18 cellular contexts compared by ENCODE assay signal in genomic region chr22:20912494-20912893, GRCh38. TPM values are rescaled to one million over a fixed set of nuclear protein-coding genes. Genes with fewer than 3 reads are reported as not detected.
DNase-seq lines count a peak whose midpoint lies in the region; ATAC-seq, FAIRE-seq and TF ChIP-seq lines count a peak whose summit lies in the region.
"Had no signal": no experiment of that assay in that cellular context is flagged by ENCODE, and none has a peak within 500 bp of the region (broad histone marks: within the 10 kb centered on the region; RNA-seq: fewer than 3 reads in every experiment).

No MANE protein-coding gene starts in this region.

- no peak for TF ChIP-seq POLR2A in K562 (conservative IDR thresholded peaks at IDR 0.05)

- WGBS in K562 (ENCODE audit: insufficient coverage, low coverage, missing lambda C conversion rate), result 66% methylated on average over 6 of the region's 6 CpGs

- no peak overlapping the region for H3K4me3 Mint-ChIP-seq in natural killer cell treated with Interleukin-12 subunit alpha and Interleukin-12 subunit beta and Interleukin-15 and Interleukin-18, amount 100 ng/mL, for 72 hours
- no peak overlapping the region for H3K4me3 Mint-ChIP-seq in natural killer cell
- H3K4me3 Mint-ChIP-seq: CD4-positive, alpha-beta T cell had no signal

- POLR2A ChIA-PET in K562 (lab: Yijun Ruan, JAX), result interaction anchor here (1.2 to 54.6 kb wide), 7 partner anchors 10 to 90 kb away, joined by 3 to 1556 read pairs (median 7); partner anchors contain the start of genes AIFM3, LZTR1 and THAP7

- no peak for TF ChIP-seq RAD21 in K562 (CRISPR knock-in tag; conservative IDR thresholded peaks at IDR 0.05 in 1 of 2, IDR thresholded peaks at IDR 0.05 in 1 of 2)

- H3K4me2 ChIP-seq in K562 (ENCODE audit: insufficient read depth, low read length) (no peak overlapping the region), keratinocyte (ENCODE audit: control insufficient read depth, extremely low read depth, insufficient read depth, low read depth, low read length) (peak overlapping the region; percentile 12)

- in situ Hi-C loops in K562 (cut with MboI), result no loop called here

- H3K27me3 Mint-ChIP-seq in natural killer cell treated with Interleukin-12 subunit alpha and Interleukin-12 subunit beta and Interleukin-15 and Interleukin-18, amount 100 ng/mL, for 72 hours, result no peaks in the 10 kb centered on the region
- H3K27me3 Mint-ChIP-seq in natural killer cell (ENCODE audit: low read depth in 2 of 2), result no peaks in the 10 kb centered on the region
- H3K27me3 Mint-ChIP-seq: CD4-positive, alpha-beta T cell had no signal

- H3K4me1 Mint-ChIP-seq in natural killer cell treated with Interleukin-12 subunit alpha and Interleukin-12 subunit beta and Interleukin-15 and Interleukin-18, amount 100 ng/mL, for 72 hours (ENCODE audit: low read depth in 2 of 2), result peaks cover 9 to 19% of the 10 kb centered on the region in 2 donors
- peaks cover 19 to 20% of the 10 kb centered on the region in 2 donors for H3K4me1 Mint-ChIP-seq in natural killer cell

- TF ChIP-seq CTCF in natural killer cell (IDR thresholded peaks at IDR 0.05) (no peak), K562 (IDR thresholded peaks at IDR 0.05 in 2 of 3, conservative IDR thresholded peaks at IDR 0.05 in 1 of 3; ENCODE audit: insufficient read depth in 2 of 3, low read depth in 1 of 3, low read length in 3 of 3) (no peak), keratinocyte (optimal IDR thresholded peaks at IDR 0.05 in 1 of 3, IDR thresholded peaks at IDR 0.05 in 1 of 3, conservative IDR thresholded peaks at IDR 0.05 in 1 of 3; ENCODE audit: extremely low read depth in 1 of 3, insufficient read depth in 2 of 3, low read length in 3 of 3) (no peak), dorsolateral prefrontal cortex (IDR thresholded peaks at IDR 0.05 in 54 of 56, conservative IDR thresholded peaks at IDR 0.05 in 2 of 56; ENCODE audit: low read depth in 1 of 56, partially characterized antibody in 56 of 56) (no peak)

- intact Hi-C loops in natural killer cell (cut with micrococcal nuclease), result no loop called here
- intact Hi-C loops in K562 (cut with micrococcal nuclease), result loop anchor here (10.0 kb wide), 1 partner anchor 408 kb away; the partner anchor contains the start of gene MED15
- intact Hi-C loops in dorsolateral prefrontal cortex (cut with DNase I), result no loop called here

- no peak for ATAC-seq in natural killer cell treated with Interleukin-12 subunit alpha and Interleukin-12 subunit beta and Interleukin-15 and Interleukin-18, amount 100 ng/mL, for 72 hours
- ATAC-seq in natural killer cell (no peak), K562 (no peak)
- ATAC-seq: HCT116 had no signal

- H3K27me3 ChIP-seq in K562 (ENCODE audit: control insufficient read depth in 2 of 2, insufficient read depth in 2 of 2, low read length in 2 of 2), result no peaks in the 10 kb centered on the region; a peak in 1 of 5 replicates
- no peaks in the 10 kb centered on the region for H3K27me3 ChIP-seq in keratinocyte (ENCODE audit: control insufficient read depth, extremely low read depth, insufficient read depth, low read length)
- H3K27me3 ChIP-seq in dorsolateral prefrontal cortex, result no peaks in the 10 kb centered on the region

- H3K9me1 ChIP-seq in K562 (ENCODE audit: control insufficient read depth, insufficient read depth, low read length), result no peaks in the 10 kb centered on the region
- no peaks in the 10 kb centered on the region for H3K9me1 ChIP-seq in keratinocyte (ENCODE audit: control insufficient read depth, extremely low read depth, insufficient read depth, low read length)

- no peak for TF ChIP-seq EP300 in K562 (IDR thresholded peaks at IDR 0.05; ENCODE audit: low read length)

- H3K79me2 ChIP-seq in K562 (ENCODE audit: control insufficient read depth, insufficient read depth, low read length), result peaks cover 13% of the 10 kb centered on the region
- H3K79me2 ChIP-seq in keratinocyte (ENCODE audit: control insufficient read depth, insufficient read depth, low read length), result peaks cover 3% of the 10 kb centered on the region

- FAIRE-seq in K562 (lab: Jason Lieb, UNC), result no peak
- no peak for FAIRE-seq in keratinocyte (lab: Jason Lieb, UNC)
- FAIRE-seq: D721Med, GM12892 had no signal

- H4K20me1 ChIP-seq in K562 (replicated peaks; ENCODE audit: control insufficient read depth, insufficient read depth, low read length) (no peaks in the 10 kb centered on the region), keratinocyte (ENCODE audit: control insufficient read depth, extremely low read depth, insufficient read depth, low read length) (no peaks in the 10 kb centered on the region)

- H3K9me3 Mint-ChIP-seq in natural killer cell treated with Interleukin-12 subunit alpha and Interleukin-12 subunit beta and Interleukin-15 and Interleukin-18, amount 100 ng/mL, for 72 hours, result no peaks in the 10 kb centered on the region
- H3K9me3 Mint-ChIP-seq in natural killer cell, result no peaks in the 10 kb centered on the region
- H3K9me3 Mint-ChIP-seq: CD4-positive, alpha-beta T cell had no signal

- H3K4me1 ChIP-seq in K562 (replicated peaks in 1 of 2; ENCODE audit: control insufficient read depth in 2 of 2, insufficient read depth in 2 of 2, low read length in 2 of 2), result peaks cover 6 to 25% of the 10 kb centered on the region in 2 experiments; a peak in 4 of 5 replicates
- peaks cover 13% of the 10 kb centered on the region for H3K4me1 ChIP-seq in keratinocyte (ENCODE audit: control insufficient read depth, extremely low read depth, insufficient read depth, low read length)

- H3K9ac ChIP-seq in K562 (ENCODE audit: insufficient read depth in 1 of 2, low read depth in 2 of 2, low read length in 2 of 2) (no peak overlapping the region; a peak in 1 of 4 replicates), keratinocyte (ENCODE audit: control insufficient read depth, extremely low read depth, insufficient read depth, low read length) (no peak overlapping the region)

- H3K36me3 ChIP-seq in K562 (ENCODE audit: control insufficient read depth, insufficient read depth, low read length) (no peaks in the 10 kb centered on the region; the same call in 2 of the 3 replicates), keratinocyte (ENCODE audit: control insufficient read depth in 2 of 2, extremely low read depth in 1 of 2, insufficient read depth in 2 of 2, low read length in 2 of 2) (no peaks in the 10 kb centered on the region)

- peak; percentile 1 for DNase-seq in natural killer cell treated with Interleukin-12 subunit alpha and Interleukin-12 subunit beta and Interleukin-15 and Interleukin-18, amount 100 ng/mL, for 72 hours (ENCODE audit: low spot score)
- DNase-seq in natural killer cell (no peak), K562 (ENCODE audit: extremely low read depth in 1 of 4, low spot score in 3 of 4) (no peak), keratinocyte (ENCODE audit: low read depth, low spot score) (no peak), dorsolateral prefrontal cortex (no peak)
- no peak for DNase-seq in stimulated activated CD4-positive, alpha-beta T cell treated with anti-CD3 and anti-CD28 coated beads, Interleukin-2, amount 100 ng/mL, for 24 hours
- DNase-seq in NK-92 treated with Interleukin-12 subunit alpha and Interleukin-12 subunit beta, amount 100 ng/mL, for 24 hours (lab: John Stamatoyannopoulos, UW), result no peak
- DNase-seq: ACHN; Caco-2; CD4-positive, alpha-beta T cell; GDM1; GOT3; H7; KBM-7 had no signal

- no peak overlapping the region for H3K27ac Mint-ChIP-seq in natural killer cell treated with Interleukin-12 subunit alpha and Interleukin-12 subunit beta and Interleukin-15 and Interleukin-18, amount 100 ng/mL, for 72 hours
- H3K27ac Mint-ChIP-seq in natural killer cell, result no peak overlapping the region
- H3K27ac Mint-ChIP-seq: CD4-positive, alpha-beta T cell had no signal

- dilution Hi-C loops in keratinocyte (cut with MboI; ENCODE audit: extremely low pct_ligation_motif_present, low sequenced_read_pairs), result no loop called here

- no peaks in the 10 kb centered on the region for H3K36me3 Mint-ChIP-seq in natural killer cell treated with Interleukin-12 subunit alpha and Interleukin-12 subunit beta and Interleukin-15 and Interleukin-18, amount 100 ng/mL, for 72 hours
- H3K36me3 Mint-ChIP-seq in natural killer cell, result no peaks in the 10 kb centered on the region

- H3K4me3 ChIP-seq in K562, result no peak overlapping the region
- no peak overlapping the region for H3K4me3 ChIP-seq in keratinocyte (ENCODE audit: control insufficient read depth in 2 of 3, extremely low read depth in 1 of 3, insufficient read depth in 2 of 3, low read depth in 1 of 3, low read length in 3 of 3)
- H3K4me3 ChIP-seq in dorsolateral prefrontal cortex, result no peak overlapping the region

- H3K27ac ChIP-seq in K562 (ENCODE audit: extremely low read depth, low read depth, low read length) (no peak overlapping the region), keratinocyte (ENCODE audit: control insufficient read depth, insufficient read depth, low read length) (no peak overlapping the region), dorsolateral prefrontal cortex (no peak overlapping the region)
- H3K27ac ChIP-seq: C4-2B had no signal

- H2AFZ ChIP-seq in K562 (ENCODE audit: low read depth, low read length), result no peak overlapping the region
- H2AFZ ChIP-seq in keratinocyte (ENCODE audit: control insufficient read depth, low read length), result peak overlapping the region; percentile 66

- no TSS peak for BruUV-seq in K562 (replicated peaks; lab: Mats Ljungman, UMichigan)

- CTCF ChIA-PET in K562 (lab: Yijun Ruan, JAX; ENCODE audit: low intra/inter-chr PET ratio), result no interaction called here

- H3K9me3 ChIP-seq in K562 (replicated peaks; ENCODE audit: control insufficient read depth, insufficient read depth, low read depth, low read length) (no peaks in the 10 kb centered on the region), keratinocyte (ENCODE audit: control insufficient read depth, low read depth, low read length) (no peaks in the 10 kb centered on the region)
- H3K9me3 ChIP-seq: Caco-2 had no signal

RNA-seq across cellular contexts. Expression of gene CRKL, which starts 4.7 kb away (rescaled TPM):
- 100 to 1,000 TPM in 1 of 2 donors, 10 to 100 TPM in 1; 78.4 to 105 TPM for total RNA-seq in natural killer cell treated with Interleukin-12 subunit alpha and Interleukin-12 subunit beta and Interleukin-15 and Interleukin-18, amount 100 ng/mL, for 72 hours
- total RNA-seq in natural killer cell (10 to 100 TPM; 50.7 to 71.2 (median 67.4) TPM), K562 (2014; rRNA removed) (105 and 144 TPM in 2 replicates), K562 (2014; rRNA removed; fragmentation: Illumina TruSeq; extraction: Trizol) (138 and 141 TPM in 2 replicates), K562 (2015; rRNA removed; fragmentation: Illumina TruSeq; extraction: Trizol) (124 and 128 TPM in 2 replicates), K562 (2021) (263 and 267 TPM in 2 replicates), dorsolateral prefrontal cortex (100 to 1,000 TPM in 31 of 120 experiments, 10 to 100 TPM in 89; 75.1 to 125 (median 94.5) TPM)
- total RNA-seq in K562 (2011; cell fraction: chromatin; rRNA removed; ENCODE audit: low replicate concordance), result 251 and 271 TPM in 2 replicates
- 179 and 190 TPM in 2 replicates for total RNA-seq in K562 (2011; cell fraction: nucleolus; rRNA removed)
- 236 and 257 TPM in 2 replicates for total RNA-seq in K562 (2011; cell fraction: nucleoplasm; rRNA removed)
- polyA plus RNA-seq in K562 (2011; rRNA removed) (135 and 196 TPM in 2 replicates), K562 (2014; fragmentation: Illumina TruSeq; extraction: Trizol) (144 and 156 TPM in 2 replicates), K562 (2014; fragmentation: Nextera tagmentation; extraction: Ambion mirVana) (100 to 1,000 TPM; 100 to 105 TPM), K562 (2014; rRNA removed) (114 and 124 TPM in 2 replicates), keratinocyte (25.0 to 33.4 TPM (median 32.1 TPM) in 3 replicates)
- polyA plus RNA-seq in K562 (2011; cell fraction: cytosol; rRNA removed), result 111 and 189 TPM in 2 replicates
- polyA plus RNA-seq in K562 (2011; cell fraction: nucleus; rRNA removed), result 90.3 and 116 TPM in 2 replicates
- polyA plus RNA-seq in K562 (2012), result 90.4 and 122 TPM in 2 replicates
- polyA minus RNA-seq in K562 (2011; rRNA and poly(A)+ RNA removed), result 219 and 267 TPM in 2 replicates
- polyA minus RNA-seq in K562 (2011; cell fraction: cytosol; rRNA and poly(A)+ RNA removed), result 166 and 232 TPM in 2 replicates
- polyA minus RNA-seq in K562 (2011; cell fraction: nucleus; rRNA and poly(A)+ RNA removed), result 39.9 and 84.6 TPM in 2 replicates
- polyA plus RNA-seq in keratinocyte (2011; ENCODE audit: low read depth), result 20.1 TPM
- polyA plus RNA-seq in keratinocyte (2011; cell fraction: cytosol; rRNA removed), result 25.7 and 32.5 TPM in 2 replicates
- 45.7 and 47.1 TPM in 2 replicates for polyA plus RNA-seq in keratinocyte (2011; cell fraction: nucleus; rRNA removed)
- 38.4 and 43.5 TPM in 2 replicates for polyA plus RNA-seq in keratinocyte (2012; ENCODE audit: low replicate concordance)
- polyA minus RNA-seq in keratinocyte, result 38.7 to 48.3 TPM (median 46.5 TPM) in 3 replicates
- polyA minus RNA-seq in keratinocyte (2011; cell fraction: cytosol; rRNA and poly(A)+ RNA removed), result 36.8 TPM
- 26.8 and 44.1 TPM in 2 replicates for polyA minus RNA-seq in keratinocyte (2011; cell fraction: nucleus; rRNA and poly(A)+ RNA removed)

RNA-seq across cellular contexts. Expression of gene SNAP29, which starts 53.7 kb away (rescaled TPM):
- 10 to 100 TPM; 23.2 to 29.2 TPM for total RNA-seq in natural killer cell treated with Interleukin-12 subunit alpha and Interleukin-12 subunit beta and Interleukin-15 and Interleukin-18, amount 100 ng/mL, for 72 hours
- 10 to 100 TPM; 35.1 to 40.3 (median 36.8) TPM for total RNA-seq in natural killer cell
- total RNA-seq in K562 (2011; cell fraction: chromatin; rRNA removed; ENCODE audit: low replicate concordance), result 63.6 and 66.4 TPM in 2 replicates
- 39.3 and 45.4 TPM in 2 replicates for total RNA-seq in K562 (2011; cell fraction: nucleolus; rRNA removed)
- 59.8 and 84.4 TPM in 2 replicates for total RNA-seq in K562 (2011; cell fraction: nucleoplasm; rRNA removed)
- 71.4 and 89.3 TPM in 2 replicates for total RNA-seq in K562 (2014; rRNA removed)
- 58.1 and 64.4 TPM in 2 replicates for total RNA-seq in K562 (2014; rRNA removed; fragmentation: Illumina TruSeq; extraction: Trizol)
- 70.6 and 75.9 TPM in 2 replicates for total RNA-seq in K562 (2015; rRNA removed; fragmentation: Illumina TruSeq; extraction: Trizol)
- 122 and 123 TPM in 2 replicates for total RNA-seq in K562 (2021)
- 187 and 200 TPM in 2 replicates for polyA plus RNA-seq in K562 (2011; rRNA removed)
- polyA plus RNA-seq in K562 (2011; cell fraction: cytosol; rRNA removed), result 97.0 and 115 TPM in 2 replicates
- 51.6 and 70.0 TPM in 2 replicates for polyA plus RNA-seq in K562 (2011; cell fraction: nucleus; rRNA removed)
- 105 and 162 TPM in 2 replicates for polyA plus RNA-seq in K562 (2012)
- polyA plus RNA-seq in K562 (2014; fragmentation: Illumina TruSeq; extraction: Trizol), result 181 and 250 TPM in 2 replicates
- polyA plus RNA-seq in K562 (2014; fragmentation: Nextera tagmentation; extraction: Ambion mirVana), result 10 to 100 TPM; 19.5 to 22.8 TPM
- polyA plus RNA-seq in K562 (2014; rRNA removed), result 136 and 161 TPM in 2 replicates
- polyA minus RNA-seq in K562 (2011; rRNA and poly(A)+ RNA removed), result 89.0 and 94.5 TPM in 2 replicates
- 44.9 and 53.1 TPM in 2 replicates for polyA minus RNA-seq in K562 (2011; cell fraction: cytosol; rRNA and poly(A)+ RNA removed)
- polyA minus RNA-seq in K562 (2011; cell fraction: nucleus; rRNA and poly(A)+ RNA removed), result 14.3 and 25.0 TPM in 2 replicates
- 30.2 to 36.5 TPM (median 31.6 TPM) in 3 replicates for polyA plus RNA-seq in keratinocyte
- 155 TPM for polyA plus RNA-seq in keratinocyte (2011; ENCODE audit: low read depth)
- 28.8 and 37.3 TPM in 2 replicates for polyA plus RNA-seq in keratinocyte (2011; cell fraction: cytosol; rRNA removed)
- 13.6 and 14.3 TPM in 2 replicates for polyA plus RNA-seq in keratinocyte (2011; cell fraction: nucleus; rRNA removed)
- 27.3 and 30.7 TPM in 2 replicates for polyA plus RNA-seq in keratinocyte (2012; ENCODE audit: low replicate concordance)
- 7.7 to 22.8 TPM (median 11.6 TPM) in 3 replicates for polyA minus RNA-seq in keratinocyte
- polyA minus RNA-seq in keratinocyte (2011; cell fraction: cytosol; rRNA and poly(A)+ RNA removed), result 8.8 TPM
- 3.4 and 6.8 TPM in 2 replicates for polyA minus RNA-seq in keratinocyte (2011; cell fraction: nucleus; rRNA and poly(A)+ RNA removed)
- total RNA-seq in dorsolateral prefrontal cortex, result 10 to 100 TPM; 16.5 to 33.5 (median 23.5) TPM

RNA-seq across cellular contexts. Expression of gene PI4KA, which starts 53.9 kb away (rescaled TPM):
- 100 to 1,000 TPM in 1 of 2 donors, 10 to 100 TPM in 1; 88.5 to 146 TPM for total RNA-seq in natural killer cell treated with Interleukin-12 subunit alpha and Interleukin-12 subunit beta and Interleukin-15 and Interleukin-18, amount 100 ng/mL, for 72 hours
- total RNA-seq in natural killer cell (100 to 1,000 TPM; 208 to 233 (median 215) TPM), K562 (2014; rRNA removed) (103 and 117 TPM in 2 replicates), K562 (2014; rRNA removed; fragmentation: Illumina TruSeq; extraction: Trizol) (62.3 and 63.7 TPM in 2 replicates), K562 (2015; rRNA removed; fragmentation: Illumina TruSeq; extraction: Trizol) (75.3 and 82.5 TPM in 2 replicates), K562 (2021) (173 and 187 TPM in 2 replicates), dorsolateral prefrontal cortex (100 to 1,000 TPM; 211 to 601 (median 463) TPM)
- 856 and 1,421 TPM in 2 replicates for total RNA-seq in K562 (2011; cell fraction: chromatin; rRNA removed; ENCODE audit: low replicate concordance)
- total RNA-seq in K562 (2011; cell fraction: nucleolus; rRNA removed), result 627 and 658 TPM in 2 replicates
- 567 and 576 TPM in 2 replicates for total RNA-seq in K562 (2011; cell fraction: nucleoplasm; rRNA removed)
- polyA plus RNA-seq in K562 (2011; rRNA removed) (84.7 and 128 TPM in 2 replicates), K562 (2014; fragmentation: Illumina TruSeq; extraction: Trizol) (124 and 127 TPM in 2 replicates), K562 (2014; fragmentation: Nextera tagmentation; extraction: Ambion mirVana) (10 to 100 TPM in 1 of 2 experiments, 1 to 10 TPM in 1; 7.3 to 11.1 TPM), K562 (2014; rRNA removed) (116 and 125 TPM in 2 replicates), keratinocyte (12.2 to 15.9 TPM (median 13.6 TPM) in 3 replicates)
- polyA plus RNA-seq in K562 (2011; cell fraction: cytosol; rRNA removed), result 76.2 and 84.4 TPM in 2 replicates
- 448 and 556 TPM in 2 replicates for polyA plus RNA-seq in K562 (2011; cell fraction: nucleus; rRNA removed)
- 142 and 181 TPM in 2 replicates for polyA plus RNA-seq in K562 (2012)
- 160 and 176 TPM in 2 replicates for polyA minus RNA-seq in K562 (2011; rRNA and poly(A)+ RNA removed)
- polyA minus RNA-seq in K562 (2011; cell fraction: cytosol; rRNA and poly(A)+ RNA removed), result 98.9 and 161 TPM in 2 replicates
- 188 and 253 TPM in 2 replicates for polyA minus RNA-seq in K562 (2011; cell fraction: nucleus; rRNA and poly(A)+ RNA removed)
- 20.8 TPM for polyA plus RNA-seq in keratinocyte (2011; ENCODE audit: low read depth)
- 11.6 and 13.6 TPM in 2 replicates for polyA plus RNA-seq in keratinocyte (2011; cell fraction: cytosol; rRNA removed)
- 34.5 and 39.8 TPM in 2 replicates for polyA plus RNA-seq in keratinocyte (2011; cell fraction: nucleus; rRNA removed)
- polyA plus RNA-seq in keratinocyte (2012; ENCODE audit: low replicate concordance), result 19.4 and 22.0 TPM in 2 replicates
- polyA minus RNA-seq in keratinocyte, result 35.4 to 87.8 TPM (median 35.7 TPM) in 3 replicates
- 25.3 TPM for polyA minus RNA-seq in keratinocyte (2011; cell fraction: cytosol; rRNA and poly(A)+ RNA removed)
- 36.2 and 40.2 TPM in 2 replicates for polyA minus RNA-seq in keratinocyte (2011; cell fraction: nucleus; rRNA and poly(A)+ RNA removed)

RNA-seq across cellular contexts. Expression of gene AIFM3, which starts 54.6 kb away (rescaled TPM):
- 1 to 10 TPM in 1 of 2 donors, not detected in 1; 1.5 TPM for total RNA-seq in natural killer cell treated with Interleukin-12 subunit alpha and Interleukin-12 subunit beta and Interleukin-15 and Interleukin-18, amount 100 ng/mL, for 72 hours
- total RNA-seq in natural killer cell (1 to 10 TPM; 1.5 to 2.3 (median 2.2) TPM), K562 (2014; rRNA removed) (0.14 TPM in 1 of 2 replicates, not detected in the other), K562 (2014; rRNA removed; fragmentation: Illumina TruSeq; extraction: Trizol) (0.10 TPM in 1 of 2 replicates, not detected in the other), K562 (2015; rRNA removed; fragmentation: Illumina TruSeq; extraction: Trizol) (0.07 TPM in 1 of 2 replicates, not detected in the other), K562 (2021) (0.20 and 0.56 TPM in 2 replicates), dorsolateral prefrontal cortex (100 to 1,000 TPM in 39 of 120 experiments, 10 to 100 TPM in 81; 45.5 to 214 (median 90.2) TPM)
- 0.14 and 1.4 TPM in 2 replicates for total RNA-seq in K562 (2011; cell fraction: chromatin; rRNA removed; ENCODE audit: low replicate concordance)
- 0.33 and 1.2 TPM in 2 replicates for total RNA-seq in K562 (2011; cell fraction: nucleolus; rRNA removed)
- total RNA-seq in K562 (2011; cell fraction: nucleoplasm; rRNA removed), result 0.53 and 0.81 TPM in 2 replicates
- polyA plus RNA-seq in K562 (2011; rRNA removed) (0.04 and 0.08 TPM in 2 replicates), K562 (2014; fragmentation: Illumina TruSeq; extraction: Trizol) (0.06 TPM in 1 of 2 replicates, not detected in the other), K562 (2014; fragmentation: Nextera tagmentation; extraction: Ambion mirVana) (under 1 TPM; 0.03 to 0.06 TPM), K562 (2014; rRNA removed) (0.15 TPM in 1 of 2 replicates, not detected in the other), keratinocyte (0.56 to 1.1 TPM (median 0.59 TPM) in 3 replicates)
- 0.06 TPM in 1 of 2 replicates, not detected in the other for polyA plus RNA-seq in K562 (2011; cell fraction: cytosol; rRNA removed)
- polyA plus RNA-seq in K562 (2011; cell fraction: nucleus; rRNA removed), result 0.80 and 0.87 TPM in 2 replicates
- 0.27 and 0.50 TPM in 2 replicates for polyA plus RNA-seq in K562 (2012)
- 0.06 TPM in 1 of 2 replicates, not detected in the other for polyA minus RNA-seq in K562 (2011; rRNA and poly(A)+ RNA removed)
- polyA minus RNA-seq in K562 (2011; cell fraction: cytosol; rRNA and poly(A)+ RNA removed), result not detected in 2 replicates
- 0.27 and 0.44 TPM in 2 replicates for polyA minus RNA-seq in K562 (2011; cell fraction: nucleus; rRNA and poly(A)+ RNA removed)
- 0.36 TPM for polyA plus RNA-seq in keratinocyte (2011; ENCODE audit: low read depth)
- polyA plus RNA-seq in keratinocyte (2011; cell fraction: cytosol; rRNA removed), result 0.39 and 1.1 TPM in 2 replicates
- polyA plus RNA-seq in keratinocyte (2011; cell fraction: nucleus; rRNA removed), result 3.4 and 5.3 TPM in 2 replicates
- polyA plus RNA-seq in keratinocyte (2012; ENCODE audit: low replicate concordance), result 0.62 and 0.69 TPM in 2 replicates
- polyA minus RNA-seq in keratinocyte, result 0.29 to 0.30 TPM in 2 of 3 replicates, not detected in the other
- 1.7 TPM for polyA minus RNA-seq in keratinocyte (2011; cell fraction: cytosol; rRNA and poly(A)+ RNA removed)
- 1.2 and 1.4 TPM in 2 replicates for polyA minus RNA-seq in keratinocyte (2011; cell fraction: nucleus; rRNA and poly(A)+ RNA removed)
